1 cellular context compared by ENCODE assay signal in the genomic region with DNA sequence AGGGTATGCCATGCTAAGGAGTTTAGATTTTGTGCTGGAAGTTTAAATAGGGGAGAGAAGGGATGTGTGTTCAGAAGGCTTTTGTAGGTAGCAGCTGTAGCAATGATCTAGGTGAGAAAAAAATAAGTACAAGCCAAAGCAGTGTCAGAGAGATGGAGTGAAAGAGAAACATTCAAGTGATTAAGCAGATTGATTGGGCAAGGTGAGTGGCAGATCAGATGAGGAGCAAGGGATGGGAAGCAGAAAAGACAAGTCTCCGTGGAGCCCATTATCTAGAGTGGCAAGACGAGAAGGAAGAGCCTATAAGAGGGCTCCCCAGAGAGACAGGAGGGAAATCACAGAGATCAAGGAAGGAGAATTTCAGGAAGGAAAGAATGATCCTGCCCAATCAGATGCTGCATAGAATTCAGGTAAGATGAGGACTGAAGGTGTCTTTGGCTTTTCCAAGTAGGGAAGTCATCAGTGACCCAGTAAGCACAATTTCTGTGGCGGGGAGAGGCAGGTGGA.
TF ChIP-seq lines count a peak whose summit lies in the region.

No MANE protein-coding gene starts in this region.

TF ChIP-seq in IMR-90, 13 proteins besides CTCF, POLR2A, EP300 and RAD21:
- no peak for TF ChIP-seq FOS (IDR thresholded peaks at IDR 0.05; ENCODE audit: low read depth, low read length)
- no peak for TF ChIP-seq BHLHE40 (IDR thresholded peaks at IDR 0.05; ENCODE audit: low read depth, low read length)
- TF ChIP-seq RFX5 (IDR thresholded peaks at IDR 0.05; ENCODE audit: low read depth, low read length), result no peak
- TF ChIP-seq SMC3 (IDR thresholded peaks at IDR 0.05; ENCODE audit: low read depth, low read length), result no peak
- TF ChIP-seq, protein P1, sequence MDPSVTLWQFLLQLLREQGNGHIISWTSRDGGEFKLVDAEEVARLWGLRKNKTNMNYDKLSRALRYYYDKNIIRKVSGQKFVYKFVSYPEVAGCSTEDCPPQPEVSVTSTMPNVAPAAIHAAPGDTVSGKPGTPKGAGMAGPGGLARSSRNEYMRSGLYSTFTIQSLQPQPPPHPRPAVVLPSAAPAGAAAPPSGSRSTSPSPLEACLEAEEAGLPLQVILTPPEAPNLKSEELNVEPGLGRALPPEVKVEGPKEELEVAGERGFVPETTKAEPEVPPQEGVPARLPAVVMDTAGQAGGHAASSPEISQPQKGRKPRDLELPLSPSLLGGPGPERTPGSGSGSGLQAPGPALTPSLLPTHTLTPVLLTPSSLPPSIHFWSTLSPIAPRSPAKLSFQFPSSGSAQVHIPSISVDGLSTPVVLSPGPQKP (IDR thresholded peaks at IDR 0.05; ENCODE audit: borderline replicate concordance, low read depth, low read length), result no peak
- no peak for TF ChIP-seq CEBPB (IDR thresholded peaks at IDR 0.05; ENCODE audit: low read depth, low read length)
- TF ChIP-seq MAFK (IDR thresholded peaks at IDR 0.05; ENCODE audit: low read depth, low read length), result no peak
- TF ChIP-seq, protein P2, sequence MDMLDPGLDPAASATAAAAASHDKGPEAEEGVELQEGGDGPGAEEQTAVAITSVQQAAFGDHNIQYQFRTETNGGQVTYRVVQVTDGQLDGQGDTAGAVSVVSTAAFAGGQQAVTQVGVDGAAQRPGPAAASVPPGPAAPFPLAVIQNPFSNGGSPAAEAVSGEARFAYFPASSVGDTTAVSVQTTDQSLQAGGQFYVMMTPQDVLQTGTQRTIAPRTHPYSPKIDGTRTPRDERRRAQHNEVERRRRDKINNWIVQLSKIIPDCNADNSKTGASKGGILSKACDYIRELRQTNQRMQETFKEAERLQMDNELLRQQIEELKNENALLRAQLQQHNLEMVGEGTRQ (IDR thresholded peaks at IDR 0.05; ENCODE audit: low read depth, low read length), result no peak
- no peak for TF ChIP-seq RCOR1 (IDR thresholded peaks at IDR 0.05; ENCODE audit: insufficient replicate concordance, low read length)
- no peak for TF ChIP-seq NFE2L2 (IDR thresholded peaks at IDR 0.05; ENCODE audit: low read depth, low read length)
- no peak for TF ChIP-seq CHD1 (IDR thresholded peaks at IDR 0.05; ENCODE audit: low read depth, low read length)
- no peak for TF ChIP-seq MXI1 (IDR thresholded peaks at IDR 0.05; ENCODE audit: borderline replicate concordance, low read depth, low read length)
- TF ChIP-seq MAZ (IDR thresholded peaks at IDR 0.05; ENCODE audit: borderline replicate concordance, low read depth, low read length), result no peak
